Comparison of ENCODE assay signal across 25 cellular contexts in genomic region chr22:48353116-48353947, GRCh38.
"Had no signal": no experiment of that assay in that cellular context is flagged by ENCODE, and none has a peak within 500 bp of the region (broad histone marks: within the 10 kb centered on the region; RNA-seq: fewer than 3 reads in every experiment).

No MANE protein-coding gene starts in this region.

- ATAC-seq: activated naive CD4-positive, alpha-beta T cell treated with anti-CD3 and anti-CD28 coated beads, Interleukin-2, amount 50 U/mL, for 72 hours; activated T-helper 17 cell treated with anti-CD3 and anti-CD28 coated beads, Interleukin-2, amount 50 U/mL, for 72 hours; mucosa of descending colon; stimulated activated naive CD8-positive, alpha-beta T cell treated with anti-CD3 and anti-CD28 coated beads, Interleukin-15, Interleukin-2, amounts not matched to agents 100 U/mL and 50 U/mL, for 24 hours; WTC11 had no signal

- H3K36me3 ChIP-seq: adrenal gland, ascending aorta, brain microvascular endothelial cell, colonic mucosa, esophagus muscularis mucosa, thyroid gland had no signal

- H3K9me3 ChIP-seq: adrenal gland, ascending aorta, colonic mucosa, esophagus muscularis mucosa, mucosa of descending colon, thyroid gland had no signal

- H3K9me3 Mint-ChIP-seq: activated naive CD4-positive, alpha-beta T cell treated with anti-CD3 and anti-CD28 coated beads, Interleukin-2, amount 50 U/mL, for 72 hours; activated T-helper 17 cell treated with anti-CD3 and anti-CD28 coated beads, Interleukin-2, amount 50 U/mL, for 72 hours; central memory CD8-positive, alpha-beta T cell; nephron progenitor cell; T-helper 1 cell treated with Interleukin-12 subunit alpha and Interleukin-12 subunit beta and Interleukin-4 antibody, amounts not matched to agents 30 μg/mL and 1 μg/mL, for 36 hours; WTC11 had no signal

- H3K27me3 ChIP-seq: ascending aorta, brain microvascular endothelial cell, colonic mucosa, thyroid gland had no signal

- H3K4me1 Mint-ChIP-seq: activated T-helper 17 cell treated with anti-CD3 and anti-CD28 coated beads, Interleukin-2, amount 50 U/mL, for 72 hours; central memory CD8-positive, alpha-beta T cell had no signal

- H3K4me3 ChIP-seq: adrenal gland, ascending aorta, colonic mucosa, dorsolateral prefrontal cortex, esophagus muscularis mucosa, mucosa of descending colon, thyroid gland had no signal

- H3K36me3 Mint-ChIP-seq: activated naive CD4-positive, alpha-beta T cell treated with anti-CD3 and anti-CD28 coated beads, Interleukin-2, amount 50 U/mL, for 72 hours; WTC11 had no signal

- H3K27me3 Mint-ChIP-seq: progenitor cell of endocrine pancreas had no signal

- DNase-seq: activated T-cell treated with anti-CD3 and anti-CD28 coated beads, Interleukin-2, amount 50 U/mL, for 1 hour; adrenal gland; brain microvascular endothelial cell; colonic mucosa; glutamatergic neuron; hippocampal formation; mesenchymal stem cell; mucosa of descending colon; nephron progenitor cell; occipital lobe; retina; stimulated activated CD4-positive, alpha-beta T cell treated with anti-CD3 and anti-CD28 coated beads, Interleukin-4, amount 100 ng/mL, for 4 hours; stimulated activated naive CD8-positive, alpha-beta T cell treated with anti-CD3 and anti-CD28 coated beads, Interleukin-15, Interleukin-2, amounts not matched to agents 100 U/mL and 50 U/mL, for 24 hours; T1000; thyroid gland had no signal

- FAIRE-seq: frontal cortex had no signal

- H3K27ac Mint-ChIP-seq: activated naive CD4-positive, alpha-beta T cell treated with anti-CD3 and anti-CD28 coated beads, Interleukin-2, amount 50 U/mL, for 72 hours; activated T-helper 17 cell treated with anti-CD3 and anti-CD28 coated beads, Interleukin-2, amount 50 U/mL, for 72 hours; nephron progenitor cell; progenitor cell of endocrine pancreas; T-helper 1 cell treated with Interleukin-12 subunit alpha and Interleukin-12 subunit beta and Interleukin-4 antibody, amounts not matched to agents 30 μg/mL and 1 μg/mL, for 36 hours; WTC11 had no signal

- H3K27ac ChIP-seq: adrenal gland, ascending aorta, brain microvascular endothelial cell, colonic mucosa, dorsolateral prefrontal cortex, esophagus muscularis mucosa, thyroid gland had no signal

- H3K4me3 Mint-ChIP-seq: activated T-helper 17 cell treated with anti-CD3 and anti-CD28 coated beads, Interleukin-2, amount 50 U/mL, for 72 hours; central memory CD8-positive, alpha-beta T cell; nephron progenitor cell; T-helper 1 cell treated with Interleukin-12 subunit alpha and Interleukin-12 subunit beta and Interleukin-4 antibody, amounts not matched to agents 30 μg/mL and 1 μg/mL, for 36 hours; WTC11 had no signal

- H3K4me1 ChIP-seq: adrenal gland, ascending aorta, colonic mucosa, esophagus muscularis mucosa, thyroid gland had no signal
